16 cellular contexts compared by ENCODE assay signal in genomic region chr4:39900966-39901365, GRCh38.
DNase-seq lines count a peak whose midpoint lies in the region; ATAC-seq and TF ChIP-seq lines count a peak whose summit lies in the region.
"Had no signal": no experiment of that assay in that cellular context is flagged by ENCODE, and none has a peak within 500 bp of the region (broad histone marks: within the 10 kb centered on the region; RNA-seq: fewer than 3 reads in every experiment).

No MANE protein-coding gene starts in this region.

- no peaks in the 10 kb centered on the region for H3K9me3 Mint-ChIP-seq in activated T-cell treated with anti-CD3 and anti-CD28 coated beads, Interleukin-2, amount 50 U/mL, for 72 hours
- H3K9me3 Mint-ChIP-seq in activated T-cell treated with anti-CD3 and anti-CD28 coated beads, Interleukin-2, amount 50 U/mL, for 24 hours, result no peaks in the 10 kb centered on the region
- no peaks in the 10 kb centered on the region for H3K9me3 Mint-ChIP-seq in nephron progenitor cell
- no peaks in the 10 kb centered on the region for H3K9me3 Mint-ChIP-seq in activated T-helper 1 cell treated with anti-CD3 and anti-CD28 coated beads, Interleukin-12 subunit alpha, Interleukin-12 subunit beta, Interleukin-2, Interleukin-4 antibody, amounts not matched to agents 30 ng/mL and 10 ng/mL and 1 ng/mL, durations not matched to agents 14 hours and 24 hours and 36 hours
- H3K9me3 Mint-ChIP-seq: CD8-positive, alpha-beta T cell had no signal

- no peak overlapping the region for H3K4me3 Mint-ChIP-seq in activated T-cell treated with anti-CD3 and anti-CD28 coated beads, Interleukin-2, amount 50 U/mL, for 72 hours
- H3K4me3 Mint-ChIP-seq in activated T-cell treated with anti-CD3 and anti-CD28 coated beads, Interleukin-2, amount 50 U/mL, for 24 hours, result no peak overlapping the region
- no peak overlapping the region for H3K4me3 Mint-ChIP-seq in nephron progenitor cell
- H3K4me3 Mint-ChIP-seq in activated T-helper 1 cell treated with anti-CD3 and anti-CD28 coated beads, Interleukin-12 subunit alpha, Interleukin-12 subunit beta, Interleukin-2, Interleukin-4 antibody, amounts not matched to agents 30 ng/mL and 10 ng/mL and 1 ng/mL, durations not matched to agents 14 hours and 24 hours and 36 hours, result no peak overlapping the region
- H3K4me3 Mint-ChIP-seq: CD8-positive, alpha-beta T cell had no signal

- DNase-seq in activated T-cell treated with anti-CD3 and anti-CD28 coated beads, Interleukin-2, amount 50 U/mL, for 72 hours, result no peak
- DNase-seq in activated T-cell treated with anti-CD3 and anti-CD28 coated beads, Interleukin-2, amount 50 U/mL, for 24 hours, result no peak
- DNase-seq in HCEC 1CT (peak; percentile 56), amniotic epithelial cell (ENCODE audit: low read depth) (peak; percentile 16), nephron progenitor cell (no peak), mesenteric fat pad (ENCODE audit: low spot score) (no peak)
- DNase-seq in activated T-helper 1 cell treated with anti-CD3 and anti-CD28 coated beads, Interleukin-12 subunit alpha, Interleukin-12 subunit beta, Interleukin-2, Interleukin-4 antibody, amounts not matched to agents 30 ng/mL and 10 ng/mL and 1 ng/mL, durations not matched to agents 14 hours and 24 hours and 36 hours (ENCODE audit: low spot score), result no peak
- DNase-seq: CD8-positive, alpha-beta T cell; H7; MM.1S; NCI-H1092 treated with DMSO at 0.1 percent for 48 hours; NCI-H146; NCI-H2029 treated with DMSO at 0.1 percent for 48 hours; NCI-H2171; NCI-H526; Right ventricle myocardium superior had no signal

- H3K27ac Mint-ChIP-seq in activated T-cell treated with anti-CD3 and anti-CD28 coated beads, Interleukin-2, amount 50 U/mL, for 72 hours, result peak overlapping the region; percentile 60
- no peak overlapping the region for H3K27ac Mint-ChIP-seq in activated T-cell treated with anti-CD3 and anti-CD28 coated beads, Interleukin-2, amount 50 U/mL, for 24 hours
- H3K27ac Mint-ChIP-seq in nephron progenitor cell, result peak overlapping the region; percentile 85
- no peak overlapping the region for H3K27ac Mint-ChIP-seq in activated T-helper 1 cell treated with anti-CD3 and anti-CD28 coated beads, Interleukin-12 subunit alpha, Interleukin-12 subunit beta, Interleukin-2, Interleukin-4 antibody, amounts not matched to agents 30 ng/mL and 10 ng/mL and 1 ng/mL, durations not matched to agents 14 hours and 24 hours and 36 hours
- H3K27ac Mint-ChIP-seq: CD8-positive, alpha-beta T cell had no signal

- peaks cover 6 to 40% of the 10 kb centered on the region in 2 donors for H3K36me3 Mint-ChIP-seq in activated T-cell treated with anti-CD3 and anti-CD28 coated beads, Interleukin-2, amount 50 U/mL, for 72 hours (ENCODE audit: insufficient read depth in 2 of 2)
- peaks cover 94% of the 10 kb centered on the region for H3K36me3 Mint-ChIP-seq in activated T-cell treated with anti-CD3 and anti-CD28 coated beads, Interleukin-2, amount 50 U/mL, for 24 hours (ENCODE audit: low read depth)
- H3K36me3 Mint-ChIP-seq in nephron progenitor cell (ENCODE audit: low read depth), result peaks cover 73% of the 10 kb centered on the region
- peaks cover 43% of the 10 kb centered on the region for H3K36me3 Mint-ChIP-seq in activated T-helper 1 cell treated with anti-CD3 and anti-CD28 coated beads, Interleukin-12 subunit alpha, Interleukin-12 subunit beta, Interleukin-2, Interleukin-4 antibody, amounts not matched to agents 30 ng/mL and 10 ng/mL and 1 ng/mL, durations not matched to agents 14 hours and 24 hours and 36 hours (ENCODE audit: low read depth)

- TF ChIP-seq CTCF in nephron progenitor cell (IDR thresholded peaks at IDR 0.05), result no peak

- ATAC-seq in activated T-cell treated with anti-CD3 and anti-CD28 coated beads, Interleukin-2, amount 50 U/mL, for 72 hours (replicated peaks in 1 of 2), result no peak
- ATAC-seq: CD8-positive, alpha-beta T cell had no signal

- intact Hi-C loops in activated T-helper 1 cell treated with anti-CD3 and anti-CD28 coated beads, Interleukin-12 subunit alpha, Interleukin-12 subunit beta, Interleukin-2, Interleukin-4 antibody, amounts not matched to agents 30 ng/mL and 10 ng/mL and 1 ng/mL, durations not matched to agents 14 hours and 24 hours and 36 hours (cut with micrococcal nuclease), result no loop called here

- no peaks in the 10 kb centered on the region for H3K27me3 Mint-ChIP-seq in activated T-cell treated with anti-CD3 and anti-CD28 coated beads, Interleukin-2, amount 50 U/mL, for 72 hours (ENCODE audit: low read depth)
- H3K27me3 Mint-ChIP-seq in activated T-cell treated with anti-CD3 and anti-CD28 coated beads, Interleukin-2, amount 50 U/mL, for 24 hours, result no peaks in the 10 kb centered on the region
- H3K27me3 Mint-ChIP-seq in nephron progenitor cell (ENCODE audit: low read depth, poor library complexity), result no peaks in the 10 kb centered on the region
- no peaks in the 10 kb centered on the region for H3K27me3 Mint-ChIP-seq in activated T-helper 1 cell treated with anti-CD3 and anti-CD28 coated beads, Interleukin-12 subunit alpha, Interleukin-12 subunit beta, Interleukin-2, Interleukin-4 antibody, amounts not matched to agents 30 ng/mL and 10 ng/mL and 1 ng/mL, durations not matched to agents 14 hours and 24 hours and 36 hours (ENCODE audit: insufficient read depth)

- H3K4me1 Mint-ChIP-seq in activated T-cell treated with anti-CD3 and anti-CD28 coated beads, Interleukin-2, amount 50 U/mL, for 72 hours (ENCODE audit: low read depth), result peaks cover 7% of the 10 kb centered on the region
- H3K4me1 Mint-ChIP-seq in activated T-cell treated with anti-CD3 and anti-CD28 coated beads, Interleukin-2, amount 50 U/mL, for 24 hours (ENCODE audit: low read depth), result peaks cover 9% of the 10 kb centered on the region
- H3K4me1 Mint-ChIP-seq in nephron progenitor cell, result no peaks in the 10 kb centered on the region
- no peaks in the 10 kb centered on the region for H3K4me1 Mint-ChIP-seq in activated T-helper 1 cell treated with anti-CD3 and anti-CD28 coated beads, Interleukin-12 subunit alpha, Interleukin-12 subunit beta, Interleukin-2, Interleukin-4 antibody, amounts not matched to agents 30 ng/mL and 10 ng/mL and 1 ng/mL, durations not matched to agents 14 hours and 24 hours and 36 hours (ENCODE audit: low read depth)

Comparison
In these comparisons a context has a peak if more than half of its experiments do, and no peak if none do; other contexts are left out.
1. H3K27ac Mint-ChIP-seq: peak in activated T-cell treated with anti-CD3 and anti-CD28 coated beads, Interleukin-2, amount 50 U/mL, for 72 hours (single experiment) and nephron progenitor cell (single experiment); none in activated T-cell treated with anti-CD3 and anti-CD28 coated beads, Interleukin-2, amount 50 U/mL, for 24 hours (single experiment) and activated T-helper 1 cell treated with anti-CD3 and anti-CD28 coated beads, Interleukin-12 subunit alpha, Interleukin-12 subunit beta, Interleukin-2, Interleukin-4 antibody, amounts not matched to agents 30 ng/mL and 10 ng/mL and 1 ng/mL, durations not matched to agents 14 hours and 24 hours and 36 hours (single experiment).
2. DNase-seq: peak in HCEC 1CT (single experiment) and amniotic epithelial cell (single experiment); none in activated T-cell treated with anti-CD3 and anti-CD28 coated beads, Interleukin-2, amount 50 U/mL, for 72 hours (0 of 2), activated T-cell treated with anti-CD3 and anti-CD28 coated beads, Interleukin-2, amount 50 U/mL, for 24 hours (single experiment), nephron progenitor cell (single experiment), mesenteric fat pad (single experiment) and activated T-helper 1 cell treated with anti-CD3 and anti-CD28 coated beads, Interleukin-12 subunit alpha, Interleukin-12 subunit beta, Interleukin-2, Interleukin-4 antibody, amounts not matched to agents 30 ng/mL and 10 ng/mL and 1 ng/mL, durations not matched to agents 14 hours and 24 hours and 36 hours (single experiment).